ENCODE assay signal across 1 cellular context in the genomic region with DNA sequence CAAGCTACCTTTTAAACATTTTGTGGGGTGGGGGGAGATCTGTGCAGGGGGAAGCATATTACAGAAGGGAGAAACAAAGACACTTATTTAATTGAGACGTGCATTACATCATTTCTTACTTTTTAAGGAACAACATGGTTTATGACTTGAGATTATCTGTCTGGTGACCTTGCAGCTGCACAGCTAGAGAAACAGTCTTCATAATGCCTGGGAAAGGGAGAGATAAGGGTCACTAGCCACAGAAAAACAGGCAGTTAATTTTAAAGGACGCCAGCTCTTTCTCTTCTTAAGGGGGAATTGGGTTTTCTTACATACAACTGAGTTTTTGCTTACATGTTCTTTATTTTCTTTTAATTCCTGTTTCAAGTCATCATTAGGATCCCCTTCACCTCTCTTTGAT.
A peak's percentile ranks its signal among the peaks of the same experiment; 100 is the strongest.
TF ChIP-seq lines count a peak whose summit lies in the region.

No MANE protein-coding gene starts in this region.

TF ChIP-seq in K562, 482 proteins besides CTCF, POLR2A, EP300 and RAD21 (continued from another document and continues in another):
- TF ChIP-seq CUX1 (CRISPR knock-in tag; IDR thresholded peaks at IDR 0.05) = no peak
- TF ChIP-seq KLF10 (CRISPR knock-in tag; IDR thresholded peaks at IDR 0.05) = no peak
- no peak for TF ChIP-seq E2F1 (CRISPR knock-in tag; IDR thresholded peaks at IDR 0.05)
- TF ChIP-seq COPS2 (conservative IDR thresholded peaks at IDR 0.05) = no peak
- peak; percentile 35; the same call in 1 of the 2 replicates for TF ChIP-seq RBFOX2 (IDR thresholded peaks at IDR 0.05; ENCODE audit: low read depth, low read length)
- TF ChIP-seq RBBP5 (IDR thresholded peaks at IDR 0.05; ENCODE audit: borderline replicate concordance, insufficient read depth, low read length, poor library complexity, severe bottlenecking) = no peak
- peak; percentile 49; the same call in 1 of the 2 replicates for TF ChIP-seq ZNF395 (CRISPR knock-in tag; IDR thresholded peaks at IDR 0.05)
- no peak for TF ChIP-seq HDGF (IDR thresholded peaks at IDR 0.05)
- no peak for TF ChIP-seq ZNF280B (CRISPR knock-in tag; IDR thresholded peaks at IDR 0.05)
- peak; percentile 45; the same call in 1 of the 2 replicates for TF ChIP-seq HDAC2 (IDR thresholded peaks at IDR 0.05)
- TF ChIP-seq SAFB (IDR thresholded peaks at IDR 0.05; ENCODE audit: borderline replicate concordance, low read depth, low read length) = no peak
- TF ChIP-seq SRF (CRISPR knock-in tag; IDR thresholded peaks at IDR 0.05) = no peak
- TF ChIP-seq ZNF224 (CRISPR knock-in tag; IDR thresholded peaks at IDR 0.05) = no peak
- TF ChIP-seq FOXJ2 (tag; IDR thresholded peaks at IDR 0.05) = no peak
- TF ChIP-seq FOXK2 (conservative IDR thresholded peaks at IDR 0.05 in 1 of 2, IDR thresholded peaks at IDR 0.05 in 1 of 2; ENCODE audit: low read depth in 2 of 2) = peak; percentile 72 to 75
- peak; percentile 37; the same call in 1 of the 2 replicates for TF ChIP-seq CREB1 (IDR thresholded peaks at IDR 0.05)
- no peak for TF ChIP-seq CREB1 (CRISPR knock-in tag; IDR thresholded peaks at IDR 0.05)
- TF ChIP-seq, protein P1, sequence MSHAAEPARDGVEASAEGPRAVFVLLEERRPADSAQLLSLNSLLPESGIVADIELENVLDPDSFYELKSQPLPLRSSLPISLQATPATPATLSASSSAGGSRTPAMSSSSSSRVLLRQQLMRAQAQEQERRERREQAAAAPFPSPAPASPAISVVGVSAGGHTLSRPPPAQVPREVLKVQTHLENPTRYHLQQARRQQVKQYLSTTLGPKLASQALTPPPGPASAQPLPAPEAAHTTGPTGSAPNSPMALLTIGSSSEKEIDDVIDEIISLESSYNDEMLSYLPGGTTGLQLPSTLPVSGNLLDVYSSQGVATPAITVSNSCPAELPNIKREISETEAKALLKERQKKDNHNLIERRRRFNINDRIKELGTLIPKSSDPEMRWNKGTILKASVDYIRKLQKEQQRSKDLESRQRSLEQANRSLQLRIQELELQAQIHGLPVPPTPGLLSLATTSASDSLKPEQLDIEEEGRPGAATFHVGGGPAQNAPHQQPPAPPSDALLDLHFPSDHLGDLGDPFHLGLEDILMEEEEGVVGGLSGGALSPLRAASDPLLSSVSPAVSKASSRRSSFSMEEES (CRISPR knock-in tag; IDR thresholded peaks at IDR 0.05) = no peak
- TF ChIP-seq, protein P2, sequence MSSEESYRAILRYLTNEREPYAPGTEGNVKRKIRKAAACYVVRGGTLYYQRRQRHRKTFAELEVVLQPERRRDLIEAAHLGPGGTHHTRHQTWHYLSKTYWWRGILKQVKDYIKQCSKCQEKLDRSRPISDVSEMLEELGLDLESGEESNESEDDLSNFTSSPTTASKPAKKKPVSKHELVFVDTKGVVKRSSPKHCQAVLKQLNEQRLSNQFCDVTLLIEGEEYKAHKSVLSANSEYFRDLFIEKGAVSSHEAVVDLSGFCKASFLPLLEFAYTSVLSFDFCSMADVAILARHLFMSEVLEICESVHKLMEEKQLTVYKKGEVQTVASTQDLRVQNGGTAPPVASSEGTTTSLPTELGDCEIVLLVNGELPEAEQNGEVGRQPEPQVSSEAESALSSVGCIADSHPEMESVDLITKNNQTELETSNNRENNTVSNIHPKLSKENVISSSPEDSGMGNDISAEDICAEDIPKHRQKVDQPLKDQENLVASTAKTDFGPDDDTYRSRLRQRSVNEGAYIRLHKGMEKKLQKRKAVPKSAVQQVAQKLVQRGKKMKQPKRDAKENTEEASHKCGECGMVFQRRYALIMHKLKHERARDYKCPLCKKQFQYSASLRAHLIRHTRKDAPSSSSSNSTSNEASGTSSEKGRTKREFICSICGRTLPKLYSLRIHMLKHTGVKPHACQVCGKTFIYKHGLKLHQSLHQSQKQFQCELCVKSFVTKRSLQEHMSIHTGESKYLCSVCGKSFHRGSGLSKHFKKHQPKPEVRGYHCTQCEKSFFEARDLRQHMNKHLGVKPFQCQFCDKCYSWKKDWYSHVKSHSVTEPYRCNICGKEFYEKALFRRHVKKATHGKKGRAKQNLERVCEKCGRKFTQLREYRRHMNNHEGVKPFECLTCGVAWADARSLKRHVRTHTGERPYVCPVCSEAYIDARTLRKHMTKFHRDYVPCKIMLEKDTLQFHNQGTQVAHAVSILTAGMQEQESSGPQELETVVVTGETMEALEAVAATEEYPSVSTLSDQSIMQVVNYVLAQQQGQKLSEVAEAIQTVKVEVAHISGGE (CRISPR knock-in tag; IDR thresholded peaks at IDR 0.05) = peak in 1 of 3 experiments; percentile 60; a peak in 1 of 6 replicates
- peak; percentile 79 for TF ChIP-seq STAT5A (IDR thresholded peaks at IDR 0.05; ENCODE audit: borderline replicate concordance, low read length)
- TF ChIP-seq MIER1 (IDR thresholded peaks at IDR 0.05; ENCODE audit: low read depth) = no peak
- no peak for TF ChIP-seq SRSF1 (IDR thresholded peaks at IDR 0.05; ENCODE audit: low read depth, low read length)
- TF ChIP-seq, protein P3, sequence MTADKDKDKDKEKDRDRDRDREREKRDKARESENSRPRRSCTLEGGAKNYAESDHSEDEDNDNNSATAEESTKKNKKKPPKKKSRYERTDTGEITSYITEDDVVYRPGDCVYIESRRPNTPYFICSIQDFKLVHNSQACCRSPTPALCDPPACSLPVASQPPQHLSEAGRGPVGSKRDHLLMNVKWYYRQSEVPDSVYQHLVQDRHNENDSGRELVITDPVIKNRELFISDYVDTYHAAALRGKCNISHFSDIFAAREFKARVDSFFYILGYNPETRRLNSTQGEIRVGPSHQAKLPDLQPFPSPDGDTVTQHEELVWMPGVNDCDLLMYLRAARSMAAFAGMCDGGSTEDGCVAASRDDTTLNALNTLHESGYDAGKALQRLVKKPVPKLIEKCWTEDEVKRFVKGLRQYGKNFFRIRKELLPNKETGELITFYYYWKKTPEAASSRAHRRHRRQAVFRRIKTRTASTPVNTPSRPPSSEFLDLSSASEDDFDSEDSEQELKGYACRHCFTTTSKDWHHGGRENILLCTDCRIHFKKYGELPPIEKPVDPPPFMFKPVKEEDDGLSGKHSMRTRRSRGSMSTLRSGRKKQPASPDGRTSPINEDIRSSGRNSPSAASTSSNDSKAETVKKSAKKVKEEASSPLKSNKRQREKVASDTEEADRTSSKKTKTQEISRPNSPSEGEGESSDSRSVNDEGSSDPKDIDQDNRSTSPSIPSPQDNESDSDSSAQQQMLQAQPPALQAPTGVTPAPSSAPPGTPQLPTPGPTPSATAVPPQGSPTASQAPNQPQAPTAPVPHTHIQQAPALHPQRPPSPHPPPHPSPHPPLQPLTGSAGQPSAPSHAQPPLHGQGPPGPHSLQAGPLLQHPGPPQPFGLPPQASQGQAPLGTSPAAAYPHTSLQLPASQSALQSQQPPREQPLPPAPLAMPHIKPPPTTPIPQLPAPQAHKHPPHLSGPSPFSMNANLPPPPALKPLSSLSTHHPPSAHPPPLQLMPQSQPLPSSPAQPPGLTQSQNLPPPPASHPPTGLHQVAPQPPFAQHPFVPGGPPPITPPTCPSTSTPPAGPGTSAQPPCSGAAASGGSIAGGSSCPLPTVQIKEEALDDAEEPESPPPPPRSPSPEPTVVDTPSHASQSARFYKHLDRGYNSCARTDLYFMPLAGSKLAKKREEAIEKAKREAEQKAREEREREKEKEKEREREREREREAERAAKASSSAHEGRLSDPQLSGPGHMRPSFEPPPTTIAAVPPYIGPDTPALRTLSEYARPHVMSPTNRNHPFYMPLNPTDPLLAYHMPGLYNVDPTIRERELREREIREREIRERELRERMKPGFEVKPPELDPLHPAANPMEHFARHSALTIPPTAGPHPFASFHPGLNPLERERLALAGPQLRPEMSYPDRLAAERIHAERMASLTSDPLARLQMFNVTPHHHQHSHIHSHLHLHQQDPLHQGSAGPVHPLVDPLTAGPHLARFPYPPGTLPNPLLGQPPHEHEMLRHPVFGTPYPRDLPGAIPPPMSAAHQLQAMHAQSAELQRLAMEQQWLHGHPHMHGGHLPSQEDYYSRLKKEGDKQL (CRISPR knock-in tag; IDR thresholded peaks at IDR 0.05; ENCODE audit: borderline replicate concordance) = no peak
- TF ChIP-seq KDM2B (CRISPR knock-in tag; IDR thresholded peaks at IDR 0.05) = no peak
- TF ChIP-seq, protein P4, sequence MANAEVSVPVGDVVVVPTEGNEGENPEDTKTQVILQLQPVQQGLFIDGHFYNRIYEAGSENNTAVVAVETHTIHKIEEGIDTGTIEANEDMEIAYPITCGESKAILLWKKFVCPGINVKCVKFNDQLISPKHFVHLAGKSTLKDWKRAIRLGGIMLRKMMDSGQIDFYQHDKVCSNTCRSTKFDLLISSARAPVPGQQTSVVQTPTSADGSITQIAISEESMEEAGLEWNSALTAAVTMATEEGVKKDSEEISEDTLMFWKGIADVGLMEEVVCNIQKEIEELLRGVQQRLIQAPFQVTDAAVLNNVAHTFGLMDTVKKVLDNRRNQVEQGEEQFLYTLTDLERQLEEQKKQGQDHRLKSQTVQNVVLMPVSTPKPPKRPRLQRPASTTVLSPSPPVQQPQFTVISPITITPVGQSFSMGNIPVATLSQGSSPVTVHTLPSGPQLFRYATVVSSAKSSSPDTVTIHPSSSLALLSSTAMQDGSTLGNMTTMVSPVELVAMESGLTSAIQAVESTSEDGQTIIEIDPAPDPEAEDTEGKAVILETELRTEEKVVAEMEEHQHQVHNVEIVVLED (CRISPR knock-in tag; IDR thresholded peaks at IDR 0.05) = no peak
- no peak for TF ChIP-seq HNRNPK (IDR thresholded peaks at IDR 0.05; ENCODE audit: low read depth, low read length, poor library complexity, severe bottlenecking)
- TF ChIP-seq CEBPB (tag; IDR thresholded peaks at IDR 0.05) = peak; percentile 38; the same call in 1 of the 2 replicates
- TF ChIP-seq NCOA1 (IDR thresholded peaks at IDR 0.05; ENCODE audit: low read depth) = peak; percentile 71; the same call in 1 of the 2 replicates
- TF ChIP-seq, protein P5, sequence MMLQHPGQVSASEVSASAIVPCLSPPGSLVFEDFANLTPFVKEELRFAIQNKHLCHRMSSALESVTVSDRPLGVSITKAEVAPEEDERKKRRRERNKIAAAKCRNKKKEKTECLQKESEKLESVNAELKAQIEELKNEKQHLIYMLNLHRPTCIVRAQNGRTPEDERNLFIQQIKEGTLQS (IDR thresholded peaks at IDR 0.05) = peak; percentile 86
- TF ChIP-seq, protein P5 (CRISPR knock-in tag; conservative IDR thresholded peaks at IDR 0.05) = no peak
- 0 out of 2 replicates have a peak, but pooled peaks have one; percentile 18 for TF ChIP-seq ZEB2 (IDR thresholded peaks at IDR 0.05)
- no peak for TF ChIP-seq EWSR1 (IDR thresholded peaks at IDR 0.05; ENCODE audit: borderline replicate concordance, low read depth, partially characterized antibody)
